ENCODE assay signal across 8 cellular contexts in genomic region chr19:5967571-5967970, GRCh38. TPM values are rescaled to one million over a fixed set of nuclear protein-coding genes. Genes with fewer than 3 reads are reported as not detected.
DNase-seq lines count a peak whose midpoint lies in the region; TF ChIP-seq lines count a peak whose summit lies in the region.

No MANE protein-coding gene starts in this region.

- peaks cover 89% of the 10 kb centered on the region for H3K79me2 ChIP-seq in neural cell (replicated peaks; ENCODE audit: insufficient read depth, low read length)

- no peak for TF ChIP-seq RAD21 in neural cell (conservative IDR thresholded peaks at IDR 0.05)

- peak overlapping the region; percentile 65; the same call in 1 of the 2 replicates for H3K27ac Mint-ChIP-seq in HFFc6

- TF ChIP-seq EP300 in neural cell (conservative IDR thresholded peaks at IDR 0.05; ENCODE audit: poor library complexity, severe bottlenecking): no peak

- H3K27me3 Mint-ChIP-seq in HFFc6 (ENCODE audit: insufficient read depth): peaks cover 1% of the 10 kb centered on the region; the same call in 1 of the 2 replicates

- no peak overlapping the region for H3K4me2 ChIP-seq in neural cell (ENCODE audit: low read length)

- no peaks in the 10 kb centered on the region for H3K9me2 ChIP-seq in neural cell (ENCODE audit: insufficient read depth, low read length)

- H3K4me3 ChIP-seq in AG04450 (ENCODE audit: low read depth, low read length) (no peak overlapping the region), neural cell (ENCODE audit: low read length) (peak overlapping the region; percentile 20), BE2C (ENCODE audit: low read depth, low read length) (no peak overlapping the region)

- no peaks in the 10 kb centered on the region for H3F3A ChIP-seq in neural cell (ENCODE audit: insufficient read depth, low read length, poor library complexity, severe bottlenecking)

- peak overlapping the region; percentile 39 for H3K27ac ChIP-seq in AG04450 (ENCODE audit: low read depth, low read length)
- peak overlapping the region; percentile 93 for H3K27ac ChIP-seq in cingulate gyrus (ENCODE audit: low read depth, low read length)
- peak overlapping the region; percentile 73 for H3K27ac ChIP-seq in neural cell (ENCODE audit: low read length)

- POLR2A ChIA-PET in AG04450 (lab: Yijun Ruan, JAX): interaction anchor here (0.7 to 1.4 kb wide), 4 partner anchors 10 to 32 kb away, joined by 3 to 9 read pairs (median 4); partner anchors contain the start of gene RANBP3

- H4K20me1 ChIP-seq in neural cell (ENCODE audit: insufficient read depth): peaks cover 13% of the 10 kb centered on the region

- CTCF ChIA-PET in AG04450 (lab: Charles Lee): interaction anchor here (0.5 to 3.7 kb wide), 24 partner anchors 9 to 253 kb away, joined by 3 to 72 read pairs (median 6); partner anchors contain the start of genes NDUFA11, NRTN, RANBP3 and VMAC

- H2AFZ ChIP-seq in neural cell (ENCODE audit: low read depth, low read length): no peak overlapping the region

- no peaks in the 10 kb centered on the region for H3K9me3 ChIP-seq in AG04450 (ENCODE audit: control insufficient read depth, insufficient read depth, low read length)
- H3K9me3 ChIP-seq in neural cell (ENCODE audit: low read length): no peaks in the 10 kb centered on the region
- no peaks in the 10 kb centered on the region for H3K9me3 ChIP-seq in BE2C

- H3K4me1 ChIP-seq in BE2C: peaks cover 7% of the 10 kb centered on the region; the same call in 1 of the 2 replicates

- H3K36me3 ChIP-seq in neural cell (ENCODE audit: insufficient read depth, low read length) (no peaks in the 10 kb centered on the region), BE2C (peaks cover 20% of the 10 kb centered on the region)

- H3K9ac ChIP-seq in neural cell (ENCODE audit: low read length): no peak overlapping the region

- DNase-seq in AG04450 (ENCODE audit: low read depth, low spot score) (no peak), HFFc6 (no peak), glomerular visceral epithelial cell (ENCODE audit: extremely low spot score) (no peak), BE2C (no peak), NCI-H2107 treated with DMSO at 0.1 percent for 48 hours (lab: John Stamatoyannopoulos, UW; ENCODE audit: unreplicated experiment) (no peak)
- no peak for DNase-seq in activated CD4-positive, CD25-positive, alpha-beta regulatory T cell treated with anti-CD3 and anti-CD28 coated beads, Interleukin-2, amount 50 U/mL, for 72 hours

- H3K27me3 ChIP-seq in AG04450 (ENCODE audit: control insufficient read depth, insufficient read depth, low read length) (no peaks in the 10 kb centered on the region), neural cell (ENCODE audit: insufficient read depth, low read depth, low read length) (no peaks in the 10 kb centered on the region), BE2C (no peaks in the 10 kb centered on the region)

- no peak for TF ChIP-seq CTCF in AG04450 (IDR thresholded peaks at IDR 0.05; ENCODE audit: low read depth, low read length)
- no peak for TF ChIP-seq CTCF in HFFc6 (IDR thresholded peaks at IDR 0.05)
- TF ChIP-seq CTCF in neural cell (IDR thresholded peaks at IDR 0.05; ENCODE audit: poor library complexity, severe bottlenecking): no peak
- TF ChIP-seq CTCF in BE2C (IDR thresholded peaks at IDR 0.05; ENCODE audit: low read depth, low read length): no peak

- no peaks in the 10 kb centered on the region for H3K36me3 Mint-ChIP-seq in HFFc6 (ENCODE audit: low read depth)

- no peak overlapping the region for H3K4me3 Mint-ChIP-seq in HFFc6

- peaks cover 33% of the 10 kb centered on the region for H3K4me1 Mint-ChIP-seq in HFFc6 (ENCODE audit: low read depth)

- no peaks in the 10 kb centered on the region for H3K9me3 Mint-ChIP-seq in HFFc6

TF ChIP-seq in neural cell, 6 proteins besides CTCF, POLR2A, EP300 and RAD21:
- TF ChIP-seq POLR2AphosphoS5 (IDR thresholded peaks at IDR 0.05) (no peak), EZH2 (IDR thresholded peaks at IDR 0.05; ENCODE audit: borderline replicate concordance, insufficient read depth, low read length, poor library complexity, severe bottlenecking) (no peak), MXI1 (conservative IDR thresholded peaks at IDR 0.05; ENCODE audit: poor library complexity, severe bottlenecking) (no peak), SMC3 (conservative IDR thresholded peaks at IDR 0.05; ENCODE audit: poor library complexity) (no peak), TAF1 (IDR thresholded peaks at IDR 0.05; ENCODE audit: low read depth) (no peak), REST (IDR thresholded peaks at IDR 0.05; ENCODE audit: borderline replicate concordance) (no peak)

RNA-seq across cellular contexts. Expression of gene RANBP3, which starts 10.4 kb away (rescaled TPM):
- 62.6 and 81.9 TPM in 2 replicates for polyA plus RNA-seq in AG04450 (2011; rRNA removed)
- 45.8 and 76.4 TPM in 2 replicates for polyA minus RNA-seq in AG04450 (2011; rRNA and poly(A)+ RNA removed)
- total RNA-seq in HFFc6 (2021; fragmentation: NEBNext Ultra II Directional; extraction: Animal tissue kit (Norgen Biotek cat#: 25700)): 10 to 100 TPM; 57.6 to 80.9 (median 70.4) TPM
- polyA plus RNA-seq in neural cell: 53.6 and 67.6 TPM in 2 replicates
- 61.6 and 68.3 TPM in 2 replicates for polyA minus RNA-seq in neural cell
- polyA plus RNA-seq in BE2C (2012; ENCODE audit: insufficient read depth, insufficient read length, low read depth): 210 TPM

RNA-seq across cellular contexts. Expression of gene CAPS, which starts 53.5 kb away (rescaled TPM):
- polyA plus RNA-seq in AG04450 (2011; rRNA removed) (2.7 and 2.8 TPM in 2 replicates), neural cell (7.5 and 10.5 TPM in 2 replicates)
- polyA minus RNA-seq in AG04450 (2011; rRNA and poly(A)+ RNA removed): 0.83 and 1.2 TPM in 2 replicates
- total RNA-seq in HFFc6 (2021; fragmentation: NEBNext Ultra II Directional; extraction: Animal tissue kit (Norgen Biotek cat#: 25700)): 1 to 10 TPM; 2.2 to 2.7 (median 2.3) TPM
- 3.7 and 4.1 TPM in 2 replicates for polyA minus RNA-seq in neural cell
- 3.5 TPM for polyA plus RNA-seq in BE2C (2012; ENCODE audit: insufficient read depth, insufficient read length, low read depth)

Comparison
In these comparisons a context has a peak if more than half of its experiments do, and no peak if none do; other contexts are left out.
1. H3K27ac ChIP-seq: peak in every context shown above with its lines; median percentile 93 in cingulate gyrus; 73 in neural cell; 39 in AG04450.